Comparison of ENCODE assay signal across 1 cellular context in genomic region chr17:45293413-45294211, GRCh38.
TF ChIP-seq lines count a peak whose summit lies in the region.

No MANE protein-coding gene starts in this region.

TF ChIP-seq in HepG2, 621 proteins besides CTCF, POLR2A, EP300 and RAD21 (continued from another document and continues in another):
- TF ChIP-seq UBTF (CRISPR knock-in tag; IDR thresholded peaks at IDR 0.05) (peak; percentile 24; the same call in 1 of the 2 replicates), NR2C2 (CRISPR knock-in tag; IDR thresholded peaks at IDR 0.05; ENCODE audit: borderline replicate concordance) (peak; percentile 64), JUN (CRISPR knock-in tag; IDR thresholded peaks at IDR 0.05) (peak; percentile 56; the same call in 1 of the 2 replicates), JUND (CRISPR knock-in tag; IDR thresholded peaks at IDR 0.05) (0 out of 2 replicates have a peak, but pooled peaks have one; percentile 53), NFATC3 (CRISPR knock-in tag; IDR thresholded peaks at IDR 0.05) (no peak), GFI1 (CRISPR knock-in tag; IDR thresholded peaks at IDR 0.05; ENCODE audit: borderline replicate concordance) (peak; percentile 85; the same call in 1 of the 2 replicates), SRY (CRISPR knock-in tag; IDR thresholded peaks at IDR 0.05) (no peak), ATF6 (CRISPR knock-in tag; conservative IDR thresholded peaks at IDR 0.05) (no peak), XBP1 (CRISPR knock-in tag; IDR thresholded peaks at IDR 0.05) (no peak), FOXJ3 (CRISPR knock-in tag; IDR thresholded peaks at IDR 0.05; ENCODE audit: borderline replicate concordance) (no peak), YEATS2 (CRISPR knock-in tag; IDR thresholded peaks at IDR 0.05; ENCODE audit: borderline replicate concordance) (no peak), TOPORS (CRISPR knock-in tag; IDR thresholded peaks at IDR 0.05) (no peak), DMAP1 (CRISPR knock-in tag; IDR thresholded peaks at IDR 0.05) (no peak), SOX5 (CRISPR knock-in tag; IDR thresholded peaks at IDR 0.05; ENCODE audit: borderline replicate concordance) (no peak), ZFYVE20 (CRISPR knock-in tag; IDR thresholded peaks at IDR 0.05; ENCODE audit: borderline replicate concordance, low read depth) (no peak), ZNF605 (CRISPR knock-in tag; IDR thresholded peaks at IDR 0.05) (peak; percentile 52), ZEB1 (IDR thresholded peaks at IDR 0.05; ENCODE audit: insufficient replicate concordance, low read depth) (no peak), U2AF1 (optimal IDR thresholded peaks at IDR 0.05; ENCODE audit: low read depth, low read length) (peak; percentile 65), SP140L (CRISPR knock-in tag; IDR thresholded peaks at IDR 0.05; ENCODE audit: borderline replicate concordance) (no peak), ARID3A (IDR thresholded peaks at IDR 0.05; ENCODE audit: low read depth, low read length) (0 out of 2 replicates have a peak, but pooled peaks have one; percentile 29), EED (CRISPR knock-in tag; IDR thresholded peaks at IDR 0.05) (no peak), ETV6 (CRISPR knock-in tag; conservative IDR thresholded peaks at IDR 0.05) (no peak), MAFK (conservative IDR thresholded peaks at IDR 0.05 in 1 of 2, IDR thresholded peaks at IDR 0.05 in 1 of 2; ENCODE audit: low read length in 2 of 2) (no peak; a peak in 2 of 4 replicates), ZBTB1 (CRISPR knock-in tag; IDR thresholded peaks at IDR 0.05; ENCODE audit: borderline replicate concordance) (no peak), ARID2 (CRISPR knock-in tag; IDR thresholded peaks at IDR 0.05; ENCODE audit: borderline replicate concordance) (no peak), ARNT2 (CRISPR knock-in tag; IDR thresholded peaks at IDR 0.05; ENCODE audit: low read depth) (no peak), CREB1 (IDR thresholded peaks at IDR 0.05) (no peak), CREB1 (CRISPR knock-in tag; IDR thresholded peaks at IDR 0.05) (no peak), NR2F1 (CRISPR knock-in tag; IDR thresholded peaks at IDR 0.05) (peak; percentile 37 to 44; a peak in 2 of 4 replicates), ZSCAN25 (CRISPR knock-in tag; IDR thresholded peaks at IDR 0.05) (no peak), TFDP1 (CRISPR knock-in tag; IDR thresholded peaks at IDR 0.05; ENCODE audit: borderline replicate concordance) (peak; percentile 38; the same call in 1 of the 2 replicates), RFX3 (CRISPR knock-in tag; IDR thresholded peaks at IDR 0.05) (no peak), ZNF331 (CRISPR knock-in tag; IDR thresholded peaks at IDR 0.05) (no peak), ZNF547 (CRISPR knock-in tag; IDR thresholded peaks at IDR 0.05) (no peak), HOXA7 (CRISPR knock-in tag; IDR thresholded peaks at IDR 0.05) (no peak), MZF1 (CRISPR knock-in tag; IDR thresholded peaks at IDR 0.05; ENCODE audit: borderline replicate concordance) (no peak), ZNF878 (CRISPR knock-in tag; IDR thresholded peaks at IDR 0.05) (no peak), ESRRA (CRISPR knock-in tag; IDR thresholded peaks at IDR 0.05; ENCODE audit: low read depth) (peak; percentile 76; the same call in 1 of the 2 replicates), CCDC6 (CRISPR knock-in tag; IDR thresholded peaks at IDR 0.05) (no peak), ZNF567 (CRISPR knock-in tag; IDR thresholded peaks at IDR 0.05; ENCODE audit: borderline replicate concordance) (0 out of 2 replicates have a peak, but pooled peaks have one; percentile 71), SP5 (CRISPR knock-in tag; IDR thresholded peaks at IDR 0.05; ENCODE audit: borderline replicate concordance, low read depth) (no peak), RCOR2 (CRISPR knock-in tag; IDR thresholded peaks at IDR 0.05) (0 out of 2 replicates have a peak, but pooled peaks have one; percentile 20), NCOR1 (IDR thresholded peaks at IDR 0.05; ENCODE audit: borderline replicate concordance, low read length) (peak; percentile 96), NFRKB (IDR thresholded peaks at IDR 0.05) (no peak), ZNF10 (CRISPR knock-in tag; IDR thresholded peaks at IDR 0.05; ENCODE audit: borderline replicate concordance, low read depth) (no peak), ZNF451 (CRISPR knock-in tag; IDR thresholded peaks at IDR 0.05) (0 out of 2 replicates have a peak, but pooled peaks have one; percentile 61), NCOA5 (CRISPR knock-in tag; IDR thresholded peaks at IDR 0.05) (no peak), ZNF552 (CRISPR knock-in tag; IDR thresholded peaks at IDR 0.05; ENCODE audit: borderline replicate concordance) (no peak)
- TF ChIP-seq, protein P1, sequence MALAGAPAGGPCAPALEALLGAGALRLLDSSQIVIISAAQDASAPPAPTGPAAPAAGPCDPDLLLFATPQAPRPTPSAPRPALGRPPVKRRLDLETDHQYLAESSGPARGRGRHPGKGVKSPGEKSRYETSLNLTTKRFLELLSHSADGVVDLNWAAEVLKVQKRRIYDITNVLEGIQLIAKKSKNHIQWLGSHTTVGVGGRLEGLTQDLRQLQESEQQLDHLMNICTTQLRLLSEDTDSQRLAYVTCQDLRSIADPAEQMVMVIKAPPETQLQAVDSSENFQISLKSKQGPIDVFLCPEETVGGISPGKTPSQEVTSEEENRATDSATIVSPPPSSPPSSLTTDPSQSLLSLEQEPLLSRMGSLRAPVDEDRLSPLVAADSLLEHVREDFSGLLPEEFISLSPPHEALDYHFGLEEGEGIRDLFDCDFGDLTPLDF (CRISPR knock-in tag; IDR thresholded peaks at IDR 0.05), result no peak
- TF ChIP-seq, protein P2, sequence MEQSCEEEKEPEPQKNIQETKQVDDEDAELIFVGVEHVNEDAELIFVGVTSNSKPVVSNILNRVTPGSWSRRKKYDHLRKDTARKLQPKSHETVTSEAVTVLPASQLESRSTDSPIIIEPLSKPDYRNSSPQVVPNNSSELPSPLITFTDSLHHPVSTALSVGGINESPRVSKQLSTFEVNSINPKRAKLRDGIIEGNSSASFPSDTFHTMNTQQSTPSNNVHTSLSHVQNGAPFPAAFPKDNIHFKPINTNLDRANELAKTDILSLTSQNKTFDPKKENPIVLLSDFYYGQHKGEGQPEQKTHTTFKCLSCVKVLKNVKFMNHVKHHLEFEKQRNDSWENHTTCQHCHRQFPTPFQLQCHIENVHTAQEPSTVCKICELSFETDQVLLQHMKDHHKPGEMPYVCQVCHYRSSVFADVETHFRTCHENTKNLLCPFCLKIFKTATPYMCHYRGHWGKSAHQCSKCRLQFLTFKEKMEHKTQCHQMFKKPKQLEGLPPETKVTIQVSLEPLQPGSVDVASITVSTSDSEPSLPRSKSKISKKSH (CRISPR knock-in tag; IDR thresholded peaks at IDR 0.05; ENCODE audit: borderline replicate concordance), result no peak
- TF ChIP-seq, protein P3, sequence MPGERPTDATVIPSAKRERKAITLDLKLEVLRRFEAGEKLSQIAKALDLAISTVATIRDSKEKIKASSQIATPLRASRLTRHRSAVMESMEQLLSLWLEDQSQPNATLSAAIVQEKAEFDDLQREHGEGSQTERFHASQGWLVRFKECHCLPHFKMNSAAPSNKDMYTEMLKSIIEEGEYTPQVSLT (CRISPR knock-in tag; IDR thresholded peaks at IDR 0.05; ENCODE audit: borderline replicate concordance, low read depth), result no peak
- TF ChIP-seq, protein P4, sequence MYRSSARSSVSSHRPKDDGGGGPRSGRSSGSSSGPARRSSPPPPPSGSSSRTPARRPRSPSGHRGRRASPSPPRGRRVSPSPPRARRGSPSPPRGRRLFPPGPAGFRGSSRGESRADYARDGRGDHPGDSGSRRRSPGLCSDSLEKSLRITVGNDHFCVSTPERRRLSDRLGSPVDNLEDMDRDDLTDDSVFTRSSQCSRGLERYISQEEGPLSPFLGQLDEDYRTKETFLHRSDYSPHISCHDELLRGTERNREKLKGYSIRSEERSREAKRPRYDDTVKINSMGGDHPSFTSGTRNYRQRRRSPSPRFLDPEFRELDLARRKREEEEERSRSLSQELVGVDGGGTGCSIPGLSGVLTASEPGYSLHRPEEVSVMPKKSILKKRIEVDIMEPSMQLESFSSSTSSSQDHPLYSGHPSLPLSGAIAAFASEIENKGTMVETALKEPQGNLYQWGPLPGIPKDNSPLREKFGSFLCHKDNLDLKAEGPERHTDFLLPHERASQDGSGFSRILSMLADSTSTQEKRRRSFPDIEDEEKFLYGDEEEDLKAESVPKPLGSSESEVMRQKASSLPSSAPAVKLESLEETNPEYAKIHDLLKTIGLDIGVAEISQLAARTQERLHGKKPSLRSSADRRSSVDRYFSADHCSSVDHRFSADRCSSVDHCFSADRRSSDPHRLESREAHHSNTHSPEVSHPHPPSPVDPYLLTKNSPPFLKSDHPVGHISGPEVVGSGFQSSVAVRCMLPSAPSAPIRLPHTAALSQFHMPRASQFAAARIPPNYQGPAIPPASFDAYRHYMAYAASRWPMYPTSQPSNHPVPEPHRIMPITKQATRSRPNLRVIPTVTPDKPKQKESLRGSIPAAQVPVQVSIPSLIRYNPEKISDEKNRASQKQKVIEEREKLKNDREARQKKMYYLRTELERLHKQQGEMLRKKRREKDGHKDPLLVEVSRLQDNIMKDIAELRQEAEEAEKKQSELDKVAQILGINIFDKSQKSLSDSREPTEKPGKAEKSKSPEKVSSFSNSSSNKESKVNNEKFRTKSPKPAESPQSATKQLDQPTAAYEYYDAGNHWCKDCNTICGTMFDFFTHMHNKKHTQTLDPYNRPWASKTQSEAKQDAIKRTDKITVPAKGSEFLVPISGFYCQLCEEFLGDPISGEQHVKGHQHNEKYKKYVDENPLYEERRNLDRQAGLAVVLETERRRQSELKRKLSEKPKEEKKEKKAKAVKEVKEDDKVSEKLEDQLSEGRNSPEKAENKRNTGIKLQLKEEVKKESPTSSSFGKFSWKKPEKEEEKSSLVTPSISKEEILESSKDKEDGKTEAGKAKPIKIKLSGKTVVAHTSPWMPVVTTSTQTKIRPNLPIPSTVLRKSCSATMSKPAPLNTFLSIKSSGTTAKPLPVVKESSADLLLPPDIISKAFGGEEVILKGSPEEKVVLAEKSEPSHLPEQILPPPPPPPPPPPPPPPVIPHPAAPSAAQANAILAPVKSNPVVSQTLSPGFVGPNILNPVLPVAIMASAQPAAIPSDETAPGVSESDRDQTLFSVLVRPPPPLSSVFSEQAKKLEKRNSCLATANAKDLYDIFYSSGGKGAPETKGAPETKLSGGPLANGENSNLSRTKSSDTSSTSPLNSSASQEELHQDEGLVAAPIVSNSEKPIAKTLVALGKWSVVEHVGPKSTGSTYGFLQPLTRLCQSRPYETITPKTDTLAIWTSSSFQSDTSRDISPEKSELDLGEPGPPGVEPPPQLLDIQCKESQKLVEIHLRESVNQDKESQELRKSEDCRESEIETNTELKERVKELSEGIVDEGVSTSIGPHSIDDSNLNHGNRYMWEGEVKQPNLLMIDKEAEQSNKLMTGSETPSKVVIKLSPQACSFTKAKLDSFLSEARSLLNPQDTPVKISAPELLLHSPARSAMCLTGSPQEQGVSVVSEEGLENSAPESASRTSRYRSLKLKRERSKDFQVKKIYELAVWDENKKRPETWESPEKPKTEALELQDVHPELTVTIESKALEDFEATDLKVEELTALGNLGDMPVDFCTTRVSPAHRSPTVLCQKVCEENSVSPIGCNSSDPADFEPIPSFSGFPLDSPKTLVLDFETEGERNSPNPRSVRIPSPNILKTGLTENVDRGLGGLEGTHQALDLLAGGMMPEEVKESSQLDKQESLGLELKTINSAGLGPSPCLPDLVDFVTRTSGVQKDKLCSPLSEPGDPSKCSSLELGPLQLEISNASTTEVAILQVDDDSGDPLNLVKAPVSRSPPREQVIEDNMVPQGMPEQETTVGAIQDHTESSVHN (CRISPR knock-in tag; IDR thresholded peaks at IDR 0.05), result no peak
